ENCODE assay signal across 29 cellular contexts in genomic region chrX:112753116-112753515, GRCh38.
"Had no signal": no experiment of that assay in that cellular context is flagged by ENCODE, and none has a peak within 500 bp of the region (broad histone marks: within the 10 kb centered on the region; RNA-seq: fewer than 3 reads in every experiment).

No MANE protein-coding gene starts in this region.

- ATAC-seq: effector memory CD8-positive, alpha-beta T cell; esophagus mucosa; foreskin keratinocyte; gastrocnemius medialis; gastroesophageal sphincter; heart left ventricle; heart right ventricle had no signal

- H3K4me1 ChIP-seq: colonic mucosa, esophagus muscularis mucosa, esophagus squamous epithelium, foreskin keratinocyte, gastrocnemius medialis, gastroesophageal sphincter, heart left ventricle, heart right ventricle had no signal

- DNase-seq: colonic mucosa; cortex of kidney; dermis blood vessel endothelial cell; dorsolateral prefrontal cortex; effector CD4-positive, alpha-beta T cell; effector CD8-positive, alpha-beta T cell; effector memory CD4-positive, alpha-beta T cell; effector memory CD8-positive, alpha-beta T cell; endodermal cell; erythroblast; esophagus squamous epithelium; foreskin fibroblast; foreskin keratinocyte; foreskin melanocyte; gastrocnemius medialis; glutamatergic neuron; head of caudate nucleus; heart left ventricle; heart right ventricle had no signal

- H3K4me2 ChIP-seq: hepatocyte had no signal

- H2AFZ ChIP-seq: hepatocyte had no signal

- H3K27me3 ChIP-seq: colonic mucosa, esophagus muscularis mucosa, esophagus squamous epithelium, foreskin keratinocyte, gastrocnemius medialis, gastroesophageal sphincter, hepatocyte had no signal

- H3K27ac Mint-ChIP-seq: dendritic cell treated with granulocyte-macrophage colony-stimulating factor and Interleukin-4, amounts not matched to agents 40 ng/mL and 50 ng/mL, for 4 days; effector memory CD8-positive, alpha-beta T cell; endodermal cell had no signal

- H3K27ac ChIP-seq: colonic mucosa, coronary artery, dorsolateral prefrontal cortex, epithelial cell of prostate, esophagus muscularis mucosa, esophagus squamous epithelium, foreskin keratinocyte, gastrocnemius medialis, gastroesophageal sphincter, heart left ventricle, heart right ventricle, hepatocyte had no signal

- H3K36me3 ChIP-seq: colonic mucosa, esophagus muscularis mucosa, esophagus squamous epithelium, gastrocnemius medialis, gastroesophageal sphincter, heart left ventricle, heart right ventricle had no signal

- H3K4me3 Mint-ChIP-seq: dendritic cell treated with granulocyte-macrophage colony-stimulating factor and Interleukin-4, amounts not matched to agents 40 ng/mL and 50 ng/mL, for 4 days; effector memory CD8-positive, alpha-beta T cell; endodermal cell had no signal

- FAIRE-seq: endometrium, endothelial cell of umbilical vein, frontal cortex had no signal

- H3K9me3 Mint-ChIP-seq: dendritic cell treated with granulocyte-macrophage colony-stimulating factor and Interleukin-4, amounts not matched to agents 40 ng/mL and 50 ng/mL, for 4 days; effector memory CD8-positive, alpha-beta T cell; endodermal cell had no signal

- H3K4me3 ChIP-seq: colonic mucosa, coronary artery, dorsolateral prefrontal cortex, esophagus muscularis mucosa, esophagus squamous epithelium, gastrocnemius medialis, gastroesophageal sphincter, heart left ventricle, heart right ventricle, hepatocyte had no signal

- H3K79me2 ChIP-seq: hepatocyte had no signal

- H3K9me3 ChIP-seq: colonic mucosa, esophagus muscularis mucosa, esophagus squamous epithelium, gastrocnemius medialis, gastroesophageal sphincter, heart left ventricle, heart right ventricle had no signal

- H3K27me3 Mint-ChIP-seq: dendritic cell treated with granulocyte-macrophage colony-stimulating factor and Interleukin-4, amounts not matched to agents 40 ng/mL and 50 ng/mL, for 4 days had no signal
